ENCODE assay signal across 8 cellular contexts in the genomic region with DNA sequence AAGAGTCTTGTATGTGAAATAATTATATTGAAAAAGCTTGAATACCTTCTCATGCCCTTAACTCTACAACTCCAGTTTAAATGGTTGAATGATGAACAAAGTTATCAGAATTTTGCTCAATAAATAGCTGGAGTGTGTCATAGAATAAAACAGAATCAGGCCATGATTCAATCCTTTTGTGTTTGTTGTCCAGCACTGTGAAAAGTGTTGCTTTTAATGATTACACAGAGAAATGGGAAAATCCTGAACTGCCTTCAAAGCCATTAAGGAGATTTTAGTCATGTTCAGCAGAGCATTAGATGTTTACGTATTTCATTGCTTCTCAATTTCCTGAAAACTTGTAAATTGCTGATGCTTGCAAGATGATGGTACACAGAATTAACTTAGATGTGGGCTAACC.
"Had no signal": no experiment of that assay in that cellular context is flagged by ENCODE, and none has a peak within 500 bp of the region (broad histone marks: within the 10 kb centered on the region; RNA-seq: fewer than 3 reads in every experiment).

No MANE protein-coding gene starts in this region.

- H3K4me3 ChIP-seq: GM23338 had no signal

- H3K27ac ChIP-seq: KMS-11 had no signal

- FAIRE-seq: H1, H54, HTR-8/SVneo had no signal

- ATAC-seq: GM23338 had no signal

- H3K4me2 ChIP-seq: KMS-11 had no signal

- H3K9ac ChIP-seq: KMS-11 had no signal

- DNase-seq: H9, HCEC 1CT, KBM-7 had no signal

- H2AFZ ChIP-seq: GM23338 had no signal
